ENCODE assay signal across 2 cellular contexts in genomic region chr7:111290982-111291381, GRCh38.
TF ChIP-seq lines count a peak whose summit lies in the region.

No MANE protein-coding gene starts in this region.

TF ChIP-seq in SK-N-SH, 30 proteins besides CTCF, POLR2A, EP300 and RAD21 (continued from another document):
- TF ChIP-seq MAX (IDR thresholded peaks at IDR 0.05; ENCODE audit: low read depth): no peak
- no peak for TF ChIP-seq POLR2AphosphoS5 (IDR thresholded peaks at IDR 0.05; ENCODE audit: low read depth, low read length)
- TF ChIP-seq, protein P1, sequence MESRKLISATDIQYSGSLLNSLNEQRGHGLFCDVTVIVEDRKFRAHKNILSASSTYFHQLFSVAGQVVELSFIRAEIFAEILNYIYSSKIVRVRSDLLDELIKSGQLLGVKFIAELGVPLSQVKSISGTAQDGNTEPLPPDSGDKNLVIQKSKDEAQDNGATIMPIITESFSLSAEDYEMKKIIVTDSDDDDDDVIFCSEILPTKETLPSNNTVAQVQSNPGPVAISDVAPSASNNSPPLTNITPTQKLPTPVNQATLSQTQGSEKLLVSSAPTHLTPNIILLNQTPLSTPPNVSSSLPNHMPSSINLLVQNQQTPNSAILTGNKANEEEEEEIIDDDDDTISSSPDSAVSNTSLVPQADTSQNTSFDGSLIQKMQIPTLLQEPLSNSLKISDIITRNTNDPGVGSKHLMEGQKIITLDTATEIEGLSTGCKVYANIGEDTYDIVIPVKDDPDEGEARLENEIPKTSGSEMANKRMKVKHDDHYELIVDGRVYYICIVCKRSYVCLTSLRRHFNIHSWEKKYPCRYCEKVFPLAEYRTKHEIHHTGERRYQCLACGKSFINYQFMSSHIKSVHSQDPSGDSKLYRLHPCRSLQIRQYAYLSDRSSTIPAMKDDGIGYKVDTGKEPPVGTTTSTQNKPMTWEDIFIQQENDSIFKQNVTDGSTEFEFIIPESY (IDR thresholded peaks at IDR 0.05; ENCODE audit: borderline replicate concordance, low read depth): no peak
- no peak for TF ChIP-seq NRF1 (IDR thresholded peaks at IDR 0.05; ENCODE audit: low read depth, low read length)
- TF ChIP-seq FOSL2 (IDR thresholded peaks at IDR 0.05; ENCODE audit: borderline replicate concordance, low read depth): no peak
- TF ChIP-seq, protein P2, sequence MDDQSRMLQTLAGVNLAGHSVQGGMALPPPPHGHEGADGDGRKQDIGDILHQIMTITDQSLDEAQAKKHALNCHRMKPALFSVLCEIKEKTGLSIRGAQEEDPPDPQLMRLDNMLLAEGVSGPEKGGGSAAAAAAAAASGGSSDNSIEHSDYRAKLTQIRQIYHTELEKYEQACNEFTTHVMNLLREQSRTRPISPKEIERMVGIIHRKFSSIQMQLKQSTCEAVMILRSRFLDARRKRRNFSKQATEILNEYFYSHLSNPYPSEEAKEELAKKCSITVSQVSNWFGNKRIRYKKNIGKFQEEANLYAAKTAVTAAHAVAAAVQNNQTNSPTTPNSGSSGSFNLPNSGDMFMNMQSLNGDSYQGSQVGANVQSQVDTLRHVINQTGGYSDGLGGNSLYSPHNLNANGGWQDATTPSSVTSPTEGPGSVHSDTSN (IDR thresholded peaks at IDR 0.05): no peak

TF ChIP-seq in K562, 482 proteins besides CTCF, POLR2A, EP300 and RAD21 (continued from another document):
- TF ChIP-seq ZNF395 (CRISPR knock-in tag; IDR thresholded peaks at IDR 0.05) (no peak), ZNF354B (CRISPR knock-in tag; IDR thresholded peaks at IDR 0.05) (no peak), TCF3 (CRISPR knock-in tag; IDR thresholded peaks at IDR 0.05) (no peak), RBM22 (IDR thresholded peaks at IDR 0.05; ENCODE audit: low read depth, low read length, poor library complexity, severe bottlenecking) (no peak), PHB2 (IDR thresholded peaks at IDR 0.05; ENCODE audit: low read depth) (no peak), OTX1 (CRISPR knock-in tag; IDR thresholded peaks at IDR 0.05) (no peak), ZNF695 (CRISPR knock-in tag; IDR thresholded peaks at IDR 0.05) (no peak), BRD4 (IDR thresholded peaks at IDR 0.05) (no peak), ELF2 (CRISPR knock-in tag; IDR thresholded peaks at IDR 0.05) (no peak), POLR2AphosphoS5 (IDR thresholded peaks at IDR 0.05; ENCODE audit: control insufficient read depth, insufficient read depth, low read depth, low read length) (no peak)
